8 cellular contexts compared by ENCODE assay signal in the genomic region with DNA sequence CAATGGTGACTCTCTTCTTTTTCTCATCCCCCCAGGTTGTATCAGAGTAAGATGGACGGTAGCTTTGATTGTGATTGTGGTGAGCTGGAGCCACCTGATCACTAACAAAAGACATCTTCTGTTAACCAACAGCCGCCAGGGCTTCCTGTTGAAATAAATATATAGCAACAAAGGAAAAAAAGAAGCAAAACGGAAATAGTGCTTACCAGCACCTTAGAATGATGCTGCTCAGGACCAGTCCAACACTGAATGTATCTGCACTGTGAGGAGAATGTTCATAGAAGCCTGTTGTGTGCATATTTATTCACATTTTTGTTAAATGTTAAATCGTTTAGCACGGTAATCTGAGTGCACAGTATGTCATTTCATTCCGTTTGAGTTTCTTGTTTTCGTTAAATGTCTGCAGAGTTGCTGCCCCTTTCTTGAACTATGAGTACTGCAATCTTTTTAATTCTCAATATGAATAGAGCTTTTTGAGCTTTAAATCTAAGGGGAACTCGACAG. TPM values are rescaled to one million over a fixed set of nuclear protein-coding genes. Genes with fewer than 3 reads are reported as not detected.
DNase-seq lines count a peak whose midpoint lies in the region; ATAC-seq and TF ChIP-seq lines count a peak whose summit lies in the region.
"Not testable (repeated sequence)": the region's sequence is repeated elsewhere in the genome, so short reads cannot be mapped to it uniquely, and the experiment has no call there.

No MANE protein-coding gene starts in this region.

- DNase-seq in NCI-H146 treated with DMSO at 0.1 percent for 48 hours (lab: John Stamatoyannopoulos, UW; ENCODE audit: unreplicated experiment) (peak; percentile 13), T-helper 22 cell (ENCODE audit: low read depth) (peak; percentile 26)
- not testable (repeated sequence) for DNase-seq in activated T-cell treated with anti-CD3 and anti-CD28 coated beads, Interleukin-2, amount 50 U/mL, for 4 hours; brain microvascular endothelial cell; cardiac muscle cell (ENCODE audit: low read depth in 1 of 2, low spot score in 1 of 2); spleen

- H3K36me3 ChIP-seq in BLaER1 (peaks cover 54% of the 10 kb centered on the region), brain microvascular endothelial cell (replicated peaks) (peaks cover 19% of the 10 kb centered on the region), spleen (peaks cover 0 to 46% (median 12%) of the 10 kb centered on the region in 6 donors)
- not testable (repeated sequence) for H3K36me3 ChIP-seq in cardiac muscle cell

- TF ChIP-seq POLR2A in spleen (IDR thresholded peaks at IDR 0.05), result not testable (repeated sequence)

- peak overlapping the region; percentile 83 for H3K4me2 ChIP-seq in BLaER1

- H3K27ac ChIP-seq in BLaER1 (peak overlapping the region; percentile 51), spleen (peak overlapping the region; percentile 32 to 70 (median 64))
- not testable (repeated sequence) for H3K27ac ChIP-seq in brain microvascular endothelial cell, cardiac muscle cell

- in situ Hi-C loops in brain microvascular endothelial cell (cut with HindIII; ENCODE audit: low pct_ligation_motif_present, low sequenced_read_pairs), result not testable (repeated sequence)

- H3K4me1 ChIP-seq in BLaER1, result peaks cover 47% of the 10 kb centered on the region
- not testable (repeated sequence) for H3K4me1 ChIP-seq in cardiac muscle cell (ENCODE audit: low read depth)
- peaks cover 3 to 41% (median 17%) of the 10 kb centered on the region in 6 donors for H3K4me1 ChIP-seq in spleen

- peaks cover 27% of the 10 kb centered on the region for H3K36me3 Mint-ChIP-seq in activated T-cell treated with anti-CD3 and anti-CD28 coated beads, Interleukin-2, amount 50 U/mL, for 4 hours (ENCODE audit: insufficient read depth)

- H4K20me1 ChIP-seq in BLaER1, result peaks cover 15% of the 10 kb centered on the region; the same call in 1 of the 2 replicates

- H3K9me3 ChIP-seq in BLaER1, result peaks cover 10% of the 10 kb centered on the region
- not testable (repeated sequence) for H3K9me3 ChIP-seq in cardiac muscle cell (ENCODE audit: low read depth); spleen

- H3K27me3 Mint-ChIP-seq in activated T-cell treated with anti-CD3 and anti-CD28 coated beads, Interleukin-2, amount 50 U/mL, for 4 hours (ENCODE audit: low read depth), result not testable (repeated sequence)

- peak; percentile 6 for TF ChIP-seq CTCF in brain microvascular endothelial cell (IDR thresholded peaks at IDR 0.05; ENCODE audit: low read depth, low read length, missing control alignments)
- peak; percentile 5 for TF ChIP-seq CTCF in cardiac muscle cell (IDR thresholded peaks at IDR 0.05; ENCODE audit: low read depth, low read length)
- TF ChIP-seq CTCF in spleen (IDR thresholded peaks at IDR 0.05 in 8 of 11, conservative IDR thresholded peaks at IDR 0.05 in 3 of 11), result peak in 7 of 11 experiments; percentile 10 to 52 (median 21)

- H3K9me3 Mint-ChIP-seq in activated T-cell treated with anti-CD3 and anti-CD28 coated beads, Interleukin-2, amount 50 U/mL, for 4 hours, result not testable (repeated sequence)

- H3K27me3 ChIP-seq in BLaER1; brain microvascular endothelial cell (replicated peaks); cardiac muscle cell; spleen (replicated peaks in 1 of 7): not testable (repeated sequence)

- peak; percentile 49 for ATAC-seq in GM19452 (IDR thresholded peaks at IDR 0.05; ENCODE audit: unreplicated experiment)
- peak; percentile 46 to 61 for ATAC-seq in activated T-cell treated with anti-CD3 and anti-CD28 coated beads, Interleukin-2, amount 50 U/mL, for 4 hours

- peaks cover 42% of the 10 kb centered on the region for H3K4me1 Mint-ChIP-seq in activated T-cell treated with anti-CD3 and anti-CD28 coated beads, Interleukin-2, amount 50 U/mL, for 4 hours (ENCODE audit: low read depth)

- H3K9ac ChIP-seq in BLaER1, result peak overlapping the region; percentile 65; the same call in 1 of the 2 replicates

- intact Hi-C loops in spleen (cut with DNase I; ENCODE audit: low total_unique reads), result not testable (repeated sequence)

- H3K4me3 Mint-ChIP-seq in activated T-cell treated with anti-CD3 and anti-CD28 coated beads, Interleukin-2, amount 50 U/mL, for 4 hours, result peak overlapping the region; percentile 71

- peak overlapping the region; percentile 50; the same call in 1 of the 2 replicates for H3K4me3 ChIP-seq in BLaER1
- not testable (repeated sequence) for H3K4me3 ChIP-seq in brain microvascular endothelial cell (ENCODE audit: low read depth, low read length); cardiac muscle cell
- peak overlapping the region in 1 of 8 donors; percentile 40 for H3K4me3 ChIP-seq in spleen

- 19 to 43% (median 32%) methylated on average over 8 of the region's 8 CpGs for WGBS in spleen, 5 donors

RNA-seq across cellular contexts. Expression of a gene that starts 26.8 kb away (rescaled TPM):
- total RNA-seq in activated T-cell treated with anti-CD3 and anti-CD28 coated beads, Interleukin-2, amount 50 U/mL, for 4 hours, result 10 to 100 TPM; 64.4 to 74.1 (median 68.0) TPM
- total RNA-seq in cardiac muscle cell, result 24.7 and 33.4 TPM in 2 replicates
- 14.1 and 18.4 TPM in 2 replicates for polyA plus RNA-seq in cardiac muscle cell
- total RNA-seq in spleen, result 10 to 100 TPM; 17.9 to 28.3 (median 21.9) TPM
- 1 to 10 TPM; 3.9 to 7.7 (median 5.6) TPM for polyA plus RNA-seq in spleen
